In the genomic region with DNA sequence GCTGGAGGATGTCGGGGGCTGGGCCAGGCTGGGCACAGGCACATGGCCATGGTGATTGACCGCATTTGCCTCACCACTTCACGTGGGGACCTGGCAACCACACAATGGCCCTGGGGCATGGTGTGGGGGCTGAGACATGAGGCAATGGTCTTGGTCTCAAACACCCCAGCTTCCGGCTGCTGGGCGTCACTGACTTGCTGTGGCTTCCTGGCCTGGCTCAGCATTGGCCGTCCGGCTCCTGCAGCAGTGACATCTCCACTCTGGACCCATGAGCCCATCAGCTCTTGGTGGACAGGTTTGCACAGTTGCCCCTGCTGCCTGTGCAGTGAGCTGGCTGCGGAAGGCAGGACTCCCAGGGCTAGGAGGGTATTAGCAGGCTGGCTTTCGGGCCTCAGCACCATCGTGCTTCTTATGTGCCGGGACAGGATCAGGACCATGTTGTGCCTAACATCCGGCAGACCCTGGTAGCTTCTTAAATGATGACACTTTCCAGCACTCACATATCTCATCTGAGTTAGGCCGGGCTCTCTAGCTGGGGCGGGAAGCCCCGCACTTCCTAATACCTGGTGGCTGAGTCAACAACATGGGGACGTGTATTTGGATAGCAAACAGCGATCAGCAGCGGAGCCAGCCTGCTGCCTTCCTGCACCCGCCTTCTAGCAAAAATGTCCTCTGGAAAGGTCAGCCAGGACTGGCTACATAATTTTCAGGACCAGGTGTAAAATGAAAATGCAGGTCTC, we compare ENCODE assay signal across 1 cellular context.
TF ChIP-seq lines count a peak whose summit lies in the region.

No MANE protein-coding gene starts in this region.

TF ChIP-seq in H1, 55 proteins besides CTCF, POLR2A, EP300 and RAD21:
- no peak for TF ChIP-seq TBP (IDR thresholded peaks at IDR 0.05; ENCODE audit: low read depth, low read length)
- TF ChIP-seq ASH2L (IDR thresholded peaks at IDR 0.05; ENCODE audit: low read length), result no peak
- TF ChIP-seq SUZ12 (IDR thresholded peaks at IDR 0.05; ENCODE audit: low read length), result no peak
- no peak for TF ChIP-seq EZH2 (IDR thresholded peaks at IDR 0.05; ENCODE audit: low read depth, low read length, severe bottlenecking)
- TF ChIP-seq CTBP2 (IDR thresholded peaks at IDR 0.05; ENCODE audit: borderline replicate concordance, insufficient read depth, insufficient read length, low read length), result no peak
- no peak for TF ChIP-seq TCF12 (IDR thresholded peaks at IDR 0.05; ENCODE audit: low read depth, low read length)
- no peak for TF ChIP-seq HDAC6 (IDR thresholded peaks at IDR 0.05; ENCODE audit: low read depth, low read length)
- TF ChIP-seq CHD2 (IDR thresholded peaks at IDR 0.05; ENCODE audit: low read length), result no peak
- no peak for TF ChIP-seq RFX5 (IDR thresholded peaks at IDR 0.05; ENCODE audit: borderline replicate concordance, low read depth, low read length)
- no peak for TF ChIP-seq NRF1 (IDR thresholded peaks at IDR 0.05; ENCODE audit: low read depth, low read length)
- TF ChIP-seq SIN3A (conservative IDR thresholded peaks at IDR 0.05 in 1 of 2, IDR thresholded peaks at IDR 0.05 in 1 of 2; ENCODE audit: low read depth in 1 of 2, low read length in 2 of 2), result no peak
- TF ChIP-seq CBX5 (IDR thresholded peaks at IDR 0.05; ENCODE audit: low read depth, low read length), result no peak
- TF ChIP-seq BCL11A (IDR thresholded peaks at IDR 0.05; ENCODE audit: low read depth in 2 of 2, low read length in 2 of 2), result no peak
